ENCODE assay signal across 10 cellular contexts in the genomic region with DNA sequence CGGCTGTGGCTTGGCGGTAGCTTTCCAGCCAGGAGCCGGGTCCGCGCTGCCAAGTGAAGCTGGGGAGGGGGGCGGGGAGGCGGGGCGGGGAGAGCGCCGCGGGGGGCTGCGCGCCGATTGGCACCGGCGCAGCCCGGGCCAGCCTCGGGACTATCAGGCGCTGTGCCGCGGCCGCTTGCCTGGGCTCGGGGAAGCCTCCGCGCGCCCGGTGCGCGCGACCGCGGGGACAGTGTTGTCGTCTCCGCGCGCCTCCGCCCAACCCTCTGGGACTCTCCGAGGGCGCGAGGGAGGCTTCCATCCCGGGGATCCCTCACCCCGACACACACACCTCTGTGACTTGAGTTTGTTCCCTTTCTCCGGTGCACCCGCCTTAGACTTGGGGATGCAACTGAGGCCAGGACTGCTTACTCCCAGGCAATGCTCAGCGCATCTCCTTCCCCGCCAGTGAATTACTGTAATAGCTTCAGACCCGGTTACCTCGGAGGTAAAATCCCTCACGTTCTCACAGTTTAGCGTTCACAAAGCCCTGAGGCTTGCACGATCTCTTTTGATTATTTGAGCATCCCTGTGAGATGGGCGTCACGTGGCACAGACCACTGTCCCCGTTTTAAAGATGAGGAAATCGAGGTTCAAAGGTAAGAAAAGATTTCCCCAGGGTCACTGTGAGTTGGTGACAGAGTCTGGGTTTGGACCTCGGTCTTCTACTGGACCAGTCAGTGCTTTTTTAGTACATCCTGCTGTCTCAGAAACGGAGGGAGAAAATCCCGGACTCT. TPM values are rescaled to one million over a fixed set of nuclear protein-coding genes. Genes with fewer than 3 reads are reported as not detected.
DNase-seq lines count a peak whose midpoint lies in the region; ATAC-seq, FAIRE-seq and TF ChIP-seq lines count a peak whose summit lies in the region.
"Had no signal": no experiment of that assay in that cellular context is flagged by ENCODE, and none has a peak within 500 bp of the region (broad histone marks: within the 10 kb centered on the region; RNA-seq: fewer than 3 reads in every experiment).

Gene NKX1-2 (minus strand): TSS at position 26 of the 773 bp plus-strand sequence. CDS start 92 bp downstream, outside the sequence.

- H3F3A ChIP-seq in GM23338 (replicated peaks; ENCODE audit: low read depth): peaks cover 29% of the 10 kb centered on the region

- H3K36me3 ChIP-seq in GM23338 (ENCODE audit: insufficient read depth) (no peaks in the 10 kb centered on the region), H1 (ENCODE audit: control insufficient read depth in 2 of 4, insufficient read depth in 4 of 4, low read length in 3 of 4) (peaks cover 0 to 2% (median 0%) of the 10 kb centered on the region in 4 experiments; a peak in 1 of 8 replicates)
- H3K36me3 ChIP-seq: pancreas had no signal

- peaks cover 59% of the 10 kb centered on the region for H3K27me3 Mint-ChIP-seq in GM23338 (ENCODE audit: insufficient read depth, low read depth, poor library complexity)

- H3K9me2 ChIP-seq in GM23338 (ENCODE audit: insufficient read depth): no peaks in the 10 kb centered on the region

- CTCF ChIA-PET in H1 (lab: Charles Lee; ENCODE audit: partially characterized antibody): interaction anchor here (1.6 to 2.8 kb wide), 4 partner anchors 11 to 55 kb away, joined by 4 to 14 read pairs (median 10); partner anchors contain the start of gene LHPP

- peak within 1 kb of the TSS; percentile 85 for H4K91ac ChIP-seq in H1 (replicated peaks; ENCODE audit: insufficient read length, low read length)

- H3K56ac ChIP-seq in H1 (replicated peaks; ENCODE audit: insufficient read length, low read depth, low read length): peak within 1 kb of the TSS; percentile 37

- H4K20me1 ChIP-seq in GM23338 (replicated peaks; ENCODE audit: insufficient read depth) (peaks cover 5% of the 10 kb centered on the region; the same call in 1 of the 2 replicates), H1 (replicated peaks in 1 of 2; ENCODE audit: control insufficient read depth in 1 of 2, insufficient read depth in 2 of 2, low read length in 2 of 2) (peaks cover 0 to 15% of the 10 kb centered on the region in 2 experiments)

- peaks cover 58% of the 10 kb centered on the region for H3K4me1 Mint-ChIP-seq in GM23338

- H2BK12ac ChIP-seq in H1 (ENCODE audit: low read depth, low read length): peak within 1 kb of the TSS; percentile 76; the same call in 1 of the 2 replicates

- no peak for TF ChIP-seq EP300 in H1 (IDR thresholded peaks at IDR 0.05; ENCODE audit: borderline replicate concordance in 1 of 2, low read depth in 2 of 2, low read length in 2 of 2)

- peak within 1 kb of the TSS; percentile 71; the same call in 1 of the 2 replicates for H3K27ac Mint-ChIP-seq in GM23338

- H2BK15ac ChIP-seq in H1 (ENCODE audit: low read length): peak within 1 kb of the TSS; percentile 34; the same call in 1 of the 2 replicates

- H3K27me3 ChIP-seq in GM23338 (ENCODE audit: insufficient read depth): peaks cover 52% of the 10 kb centered on the region
- peaks cover 1 to 50% (median 38%) of the 10 kb centered on the region in 4 experiments for H3K27me3 ChIP-seq in H1 (replicated peaks in 1 of 4; ENCODE audit: control insufficient read depth in 3 of 4, extremely low read depth in 1 of 4, insufficient read depth in 3 of 4, low read length in 3 of 4)

- peak within 1 kb of the TSS; percentile 16 for H2BK20ac ChIP-seq in H1 (ENCODE audit: low read length)

- no peaks in the 10 kb centered on the region for H3K79me1 ChIP-seq in H1 (ENCODE audit: low read depth, low read length)

- FAIRE-seq in H1 (lab: Jason Lieb, UNC): no peak
- FAIRE-seq in urothelium cell line (lab: Jason Lieb, UNC): no peak
- FAIRE-seq: pancreas had no signal

- H3K9me3 Mint-ChIP-seq in GM23338: no peaks in the 10 kb centered on the region

- H3K36me3 Mint-ChIP-seq in GM23338 (ENCODE audit: low read depth): peaks cover 12% of the 10 kb centered on the region

- WGBS in H1 (ENCODE audit: extremely low coverage in 1 of 2, insufficient coverage in 1 of 2, insufficient read length in 1 of 2, insufficient replicate concordance in 2 of 2, low coverage in 1 of 2, low lambda C conversion rate in 2 of 2, missing lambda C conversion rate in 1 of 2), 2 experiments: 10% methylated on average over 20 of the region's 58 CpGs; no CpG with 5 or more reads in 1 of the 2 experiments

- H3K27ac ChIP-seq in GM23338 (ENCODE audit: low read depth) (0 out of 2 replicates have a peak within 1 kb of the TSS, but pooled peaks have one; percentile 83), H1 (ENCODE audit: low read depth, low read length) (no peak within 1 kb of the TSS)
- H3K27ac ChIP-seq: pancreas had no signal

- H3K4me3 ChIP-seq in GM23338 (peak within 1 kb of the TSS; percentile 81), H1 (ENCODE audit: extremely low read depth in 1 of 4, insufficient read depth in 2 of 4, low read depth in 3 of 4, low read length in 4 of 4) (peak within 1 kb of the TSS; percentile 45 to 72 (median 66))

- peak within 1 kb of the TSS; percentile 42; the same call in 1 of the 2 replicates for H2BK5ac ChIP-seq in H1 (ENCODE audit: low read depth, low read length)

- TF ChIP-seq RAD21 in H1 (IDR thresholded peaks at IDR 0.05 in 1 of 2, conservative IDR thresholded peaks at IDR 0.05 in 1 of 2; ENCODE audit: low read depth in 2 of 2, low read length in 2 of 2): no peak

- POLR2A ChIA-PET in H1 (lab: Charles Lee; ENCODE audit: partially characterized antibody): interaction anchor here (0.6 to 6.5 kb wide), 7 partner anchors 11 to 44 kb away, joined by 3 to 43 read pairs (median 4); partner anchors contain the start of genes LHPP and OAT

- H3K23me2 ChIP-seq in H1 (ENCODE audit: low read depth, low read length): peaks cover 23% of the 10 kb centered on the region

- no peak for TF ChIP-seq POLR2A in H1 (IDR thresholded peaks at IDR 0.05; ENCODE audit: control extremely low read depth in 1 of 2, low read depth in 2 of 2, low read length in 2 of 2)

- H3K4me2 ChIP-seq in GM23338: peak within 1 kb of the TSS; percentile 99
- peak within 1 kb of the TSS; percentile 95 to 96 for H3K4me2 ChIP-seq in H1 (ENCODE audit: insufficient read depth in 1 of 2, low read depth in 2 of 2, low read length in 2 of 2)

- H4K8ac ChIP-seq in H1 (ENCODE audit: extremely low read depth, insufficient read depth, low read length): peak within 1 kb of the TSS; percentile 68; the same call in 1 of the 2 replicates

- no peaks in the 10 kb centered on the region; the same call in 1 of the 2 replicates for H3K79me2 ChIP-seq in GM23338 (replicated peaks; ENCODE audit: insufficient read depth)
- no peaks in the 10 kb centered on the region for H3K79me2 ChIP-seq in H1 (ENCODE audit: control insufficient read depth in 1 of 2, insufficient read depth in 2 of 2, low read length in 2 of 2)

- peak; percentile 38 for ATAC-seq in GM23338
- ATAC-seq in GM18873 (IDR thresholded peaks at IDR 0.05; ENCODE audit: low FRiP score, unreplicated experiment): no peak

- intact Hi-C loops in posterior vena cava (cut with DNase I): loop anchor here in 1 of 2 donors (5.0 kb wide), 1 partner anchor 882 kb away; no protein-coding TSS in a partner anchor

- peak within 1 kb of the TSS; percentile 39 for H4K5ac ChIP-seq in H1 (ENCODE audit: insufficient read length, low read depth, low read length)

- DNase-seq in GM23338 (ENCODE audit: low spot score): peak; percentile 89
- DNase-seq in NCI-H2227 (lab: John Stamatoyannopoulos, UW; ENCODE audit: unreplicated experiment): peak; percentile 68
- DNase-seq in H1 (ENCODE audit: low read depth in 1 of 2, low spot score in 2 of 2): peak in 1 of 2 experiments; percentile 89
- DNase-seq in posterior vena cava (ENCODE audit: low spot score): peak; percentile 67
- DNase-seq in UCSD-AML1 (lab: John Stamatoyannopoulos, UW; ENCODE audit: unreplicated experiment): no peak
- DNase-seq in dedifferentiated amniotic fluid mesenchymal stem cell (ENCODE audit: extremely low spot score): no peak
- DNase-seq in urothelium cell line (ENCODE audit: low spot score): no peak
- DNase-seq: NCI-H446 treated with DMSO at 0.1 percent for 48 hours, pancreas had no signal

- H2AK5ac ChIP-seq in H1 (ENCODE audit: low read depth, low read length): no peak within 1 kb of the TSS; the same call in 1 of the 2 replicates

- H3K18ac ChIP-seq in H1 (ENCODE audit: extremely low read depth, low read length): peak within 1 kb of the TSS; percentile 94

- H3K23ac ChIP-seq in H1 (ENCODE audit: insufficient read length): peak within 1 kb of the TSS; percentile 71

- peak within 1 kb of the TSS; percentile 99 for H3K14ac ChIP-seq in H1 (ENCODE audit: insufficient read length)

- no peaks in the 10 kb centered on the region for H3K9me3 ChIP-seq in H1 (ENCODE audit: insufficient read depth in 2 of 2, low read depth in 1 of 2, low read length in 1 of 2)
- H3K9me3 ChIP-seq: pancreas had no signal

- peaks cover 58% of the 10 kb centered on the region for H3K4me1 ChIP-seq in GM23338 (ENCODE audit: insufficient read depth)
- peaks cover 17 to 39% (median 27%) of the 10 kb centered on the region in 4 experiments for H3K4me1 ChIP-seq in H1 (replicated peaks in 1 of 4; ENCODE audit: control insufficient read depth in 3 of 4, insufficient read depth in 4 of 4, low read length in 3 of 4)

- H3K4ac ChIP-seq in H1 (replicated peaks; ENCODE audit: insufficient read length, low read depth, low read length): peak within 1 kb of the TSS; percentile 96

- H2BK120ac ChIP-seq in H1 (replicated peaks; ENCODE audit: low read depth, low read length): peak within 1 kb of the TSS; percentile 88

- no peak for TF ChIP-seq CTCF in GM23338 (conservative IDR thresholded peaks at IDR 0.05; ENCODE audit: low read depth in 2 of 2)
- no peak for TF ChIP-seq CTCF in H1 (IDR thresholded peaks at IDR 0.05; ENCODE audit: control extremely low read depth in 1 of 3, insufficient read depth in 1 of 3, low read depth in 1 of 3, low read length in 3 of 3)

- H2AFZ ChIP-seq in GM23338 (peak within 1 kb of the TSS; percentile 91), H1 (ENCODE audit: low read length) (no peak within 1 kb of the TSS)

- peak within 1 kb of the TSS in 3 of 4 experiments; percentile 16 to 45 (median 32); a peak in 5 of 7 replicates for H3K9ac ChIP-seq in H1 (replicated peaks in 1 of 4; ENCODE audit: extremely low read depth in 1 of 4, low read depth in 3 of 4, low read length in 3 of 4)

- H3K4me3 Mint-ChIP-seq in GM23338: peak within 1 kb of the TSS; percentile 84

RNA-seq across cellular contexts. Expression of gene NKX1-2, which starts in this region (rescaled TPM):
- 37.0 and 39.4 TPM in 2 replicates for total RNA-seq in GM23338 (2014; rRNA removed; shearing (Covaris generic))
- 9.4 and 9.8 TPM in 2 replicates for polyA plus RNA-seq in GM23338 (2016; fragmentation: Nextera tagmentation; extraction: Ambion mirVana)
- total RNA-seq in H1 (2021; fragmentation: NEBNext Ultra II Directional; extraction: Animal tissue kit (Norgen Biotek cat#: 25700)): 33.9 and 34.9 TPM in 2 replicates
- 11.5 and 12.7 TPM in 2 replicates for polyA plus RNA-seq in H1 (2011; rRNA removed)
- polyA plus RNA-seq in H1 (2011; cell fraction: cytosol; rRNA removed): 17.0 TPM
- polyA plus RNA-seq in H1 (2011; cell fraction: nucleus; rRNA removed): 9.4 TPM
- polyA plus RNA-seq in H1 (2012, experiment 1 of 2): 17.0 to 28.5 TPM (median 22.6 TPM) in 4 replicates
- polyA plus RNA-seq in H1 (2012, experiment 2 of 2): 25.6 TPM
- polyA plus RNA-seq in H1 (2013, experiment 1 of 2): 22.8 TPM
- polyA plus RNA-seq in H1 (2013, experiment 2 of 2): 23.9 TPM
- 18.1 and 19.2 TPM in 2 replicates for polyA minus RNA-seq in H1 (2011; rRNA and poly(A)+ RNA removed)
- polyA minus RNA-seq in H1 (2011; cell fraction: cytosol; rRNA and poly(A)+ RNA removed): 29.8 TPM
- polyA minus RNA-seq in H1 (2011; cell fraction: nucleus; rRNA and poly(A)+ RNA removed): 15.2 TPM
- not detected for total RNA-seq in posterior vena cava
- total RNA-seq: pancreas had no signal
- polyA plus RNA-seq: pancreas had no signal

Comparison
In these comparisons a context has a peak if more than half of its experiments do, and no peak if none do; other contexts are left out.
1. RNA of gene NKX1-2 (total RNA-seq): 37.0 to 39.4 TPM in GM23338 and 33.9 to 34.9 TPM in H1; not detected in posterior vena cava; every median in the first group is over 10 times any median in the second.
2. Peak in DNase-seq in posterior vena cava; RNA of the gene not detected or under 1 TPM.
3. DNase-seq: peak in GM23338 (single experiment) and NCI-H2227 (single experiment); none in UCSD-AML1 (single experiment), dedifferentiated amniotic fluid mesenchymal stem cell (single experiment) and urothelium cell line (single experiment).